Comparison of ENCODE assay signal across 6 cellular contexts in the genomic region with DNA sequence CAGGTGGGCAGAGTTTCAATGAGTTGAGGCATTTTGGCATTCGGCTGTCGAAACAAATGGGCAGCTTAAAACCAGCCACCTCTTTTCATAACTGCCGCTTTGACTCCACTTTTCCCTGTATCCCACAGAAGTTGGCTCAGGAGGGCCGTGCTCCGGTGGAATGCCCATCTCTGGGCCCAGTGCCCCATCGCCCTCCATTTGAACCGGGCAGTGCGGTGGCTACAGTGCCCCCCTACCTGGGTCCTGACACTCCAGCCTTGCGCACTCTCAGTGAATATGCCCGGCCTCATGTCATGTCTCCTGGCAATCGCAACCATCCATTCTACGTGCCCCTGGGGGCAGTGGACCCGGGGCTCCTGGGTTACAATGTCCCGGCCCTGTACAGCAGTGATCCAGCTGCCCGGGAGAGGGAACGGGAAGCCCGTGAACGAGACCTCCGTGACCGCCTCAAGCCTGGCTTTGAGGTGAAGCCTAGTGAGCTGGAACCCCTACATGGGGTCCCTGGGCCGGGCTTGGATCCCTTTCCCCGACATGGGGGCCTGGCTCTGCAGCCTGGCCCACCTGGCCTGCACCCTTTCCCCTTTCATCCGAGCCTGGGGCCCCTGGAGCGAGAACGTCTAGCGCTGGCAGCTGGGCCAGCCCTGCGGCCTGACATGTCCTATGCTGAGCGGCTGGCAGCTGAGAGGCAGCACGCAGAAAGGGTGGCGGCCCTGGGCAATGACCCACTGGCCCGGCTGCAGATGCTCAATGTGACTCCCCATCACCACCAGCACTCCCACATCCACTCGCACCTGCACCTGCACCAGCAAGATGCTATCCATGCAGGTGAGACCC. TPM values are rescaled to one million over a fixed set of nuclear protein-coding genes. Genes with fewer than 3 reads are reported as not detected.
DNase-seq lines count a peak whose midpoint lies in the region; ATAC-seq lines count a peak whose summit lies in the region.

No MANE protein-coding gene starts in this region.

- no peaks in the 10 kb centered on the region for H3K27me3 ChIP-seq in NT2/D1 (ENCODE audit: insufficient read depth, insufficient read length)
- H3K27me3 ChIP-seq in skeletal muscle tissue (ENCODE audit: control insufficient read depth in 3 of 3, insufficient read depth in 3 of 3, low read length in 3 of 3), result no peaks in the 10 kb centered on the region

- H3K27ac ChIP-seq in epithelial cell of prostate, result peak overlapping the region; percentile 60
- H3K27ac ChIP-seq in skeletal muscle tissue (ENCODE audit: low read depth, low read length), result peak overlapping the region; percentile 92

- H3K9me3 ChIP-seq in NT2/D1 (ENCODE audit: insufficient read depth, low read length) (no peaks in the 10 kb centered on the region), skeletal muscle tissue (ENCODE audit: control insufficient read depth in 3 of 3, low read length in 3 of 3) (no peaks in the 10 kb centered on the region)

- H3K9ac ChIP-seq in NT2/D1 (ENCODE audit: insufficient read length, low read depth) (peak overlapping the region; percentile 99), skeletal muscle tissue (ENCODE audit: low read depth in 1 of 3, low read length in 3 of 3) (peak overlapping the region; percentile 74 to 98 (median 93))

- no peak for DNase-seq in NT2/D1 (ENCODE audit: low read depth, low spot score)
- DNase-seq in epithelial cell of prostate (ENCODE audit: low read depth, low spot score), result no peak
- no peak for DNase-seq in SW 1271 (lab: John Stamatoyannopoulos, UW)

- peak overlapping the region; percentile 73 for H3K4me3 ChIP-seq in NT2/D1 (ENCODE audit: insufficient read length, low read depth)
- H3K4me3 ChIP-seq in skeletal muscle tissue (ENCODE audit: low read length in 3 of 3), result peak overlapping the region; percentile 78 to 91 (median 87)

- H3K4me1 ChIP-seq in NT2/D1 (ENCODE audit: insufficient read depth, insufficient read length) (peaks cover 25% of the 10 kb centered on the region), skeletal muscle tissue (ENCODE audit: control insufficient read depth in 3 of 3, insufficient read depth in 3 of 3, low read length in 3 of 3) (peaks cover 32 to 61% (median 41%) of the 10 kb centered on the region in 3 donors)

- H3K36me3 ChIP-seq in NT2/D1 (ENCODE audit: insufficient read depth, insufficient read length, low read length) (peaks cover 84% of the 10 kb centered on the region), skeletal muscle tissue (ENCODE audit: control insufficient read depth in 3 of 3, insufficient read depth in 3 of 3, low read length in 3 of 3) (peaks cover 11 to 31% (median 16%) of the 10 kb centered on the region in 3 donors)

- ATAC-seq in GM19463 (IDR thresholded peaks at IDR 0.05; ENCODE audit: unreplicated experiment), result no peak
- no peak for ATAC-seq in GM19023 (IDR thresholded peaks at IDR 0.05; ENCODE audit: unreplicated experiment)

RNA-seq across cellular contexts. Expression of gene RNU7-1, which starts 5.0 kb away (rescaled TPM):
- not detected for total RNA-seq in skeletal muscle tissue

RNA-seq across cellular contexts. Expression of gene C12orf57, which starts 5.3 kb away (rescaled TPM):
- total RNA-seq in skeletal muscle tissue, result 205 TPM

RNA-seq across cellular contexts. Expression of gene ATN1, which starts 10.8 kb away (rescaled TPM):
- total RNA-seq in skeletal muscle tissue, result 7.3 TPM

RNA-seq across cellular contexts. Expression of gene PTPN6, which starts 12.6 kb away (rescaled TPM):
- total RNA-seq in skeletal muscle tissue, result 7.8 TPM

RNA-seq across cellular contexts. Expression of gene ENO2, which starts 24.2 kb away (rescaled TPM):
- total RNA-seq in skeletal muscle tissue, result 2.6 TPM
